Comparison of ENCODE assay signal across 28 cellular contexts in genomic region chr20:53768329-53768728, GRCh38.
DNase-seq lines count a peak whose midpoint lies in the region; ATAC-seq and TF ChIP-seq lines count a peak whose summit lies in the region.
"Had no signal": no experiment of that assay in that cellular context is flagged by ENCODE, and none has a peak within 500 bp of the region (broad histone marks: within the 10 kb centered on the region; RNA-seq: fewer than 3 reads in every experiment).

No MANE protein-coding gene starts in this region.

- H3K4me1 Mint-ChIP-seq in activated naive CD8-positive, alpha-beta T cell (ENCODE audit: low read depth) = peaks cover 11% of the 10 kb centered on the region
- H3K4me1 Mint-ChIP-seq in activated naive CD8-positive, alpha-beta T cell treated with anti-CD3 and anti-CD28 coated beads for 36 hours = peaks cover 9% of the 10 kb centered on the region
- H3K4me1 Mint-ChIP-seq in stimulated activated effector memory CD8-positive, alpha-beta T cell treated with anti-CD3 and anti-CD28 coated beads, Interleukin-12 subunit alpha, Interleukin-12 subunit beta, amount 100 ng/mL, for 72 hours = no peaks in the 10 kb centered on the region

- H3K9me2 ChIP-seq in hepatocyte (replicated peaks; ENCODE audit: insufficient read depth) = no peaks in the 10 kb centered on the region

- H3K36me3 Mint-ChIP-seq in activated naive CD8-positive, alpha-beta T cell = no peaks in the 10 kb centered on the region
- H3K36me3 Mint-ChIP-seq in activated naive CD8-positive, alpha-beta T cell treated with anti-CD3 and anti-CD28 coated beads for 36 hours = no peaks in the 10 kb centered on the region
- no peaks in the 10 kb centered on the region for H3K36me3 Mint-ChIP-seq in stimulated activated effector memory CD8-positive, alpha-beta T cell treated with anti-CD3 and anti-CD28 coated beads, Interleukin-12 subunit alpha, Interleukin-12 subunit beta, amount 100 ng/mL, for 72 hours
- H3K36me3 Mint-ChIP-seq: brain; CD4-positive, alpha-beta memory T cell had no signal

- H3K9me3 ChIP-seq in hepatocyte (ENCODE audit: low read depth) = no peaks in the 10 kb centered on the region
- no peaks in the 10 kb centered on the region for H3K9me3 ChIP-seq in smooth muscle cell (replicated peaks; ENCODE audit: low read depth)
- H3K9me3 ChIP-seq: heart left ventricle, MG63, sigmoid colon, upper lobe of right lung had no signal

- H2AFZ ChIP-seq in hepatocyte = no peak overlapping the region
- peak overlapping the region; percentile 79 for H2AFZ ChIP-seq in smooth muscle cell (ENCODE audit: low read depth)

- H3K79me2 ChIP-seq in hepatocyte (no peaks in the 10 kb centered on the region), smooth muscle cell (ENCODE audit: low read depth) (no peaks in the 10 kb centered on the region)

- H3K4me3 ChIP-seq in hepatocyte (no peak overlapping the region), smooth muscle cell (no peak overlapping the region)
- H3K4me3 ChIP-seq: heart left ventricle, MG63, sigmoid colon, SK-N-MC, upper lobe of right lung had no signal

- no peaks in the 10 kb centered on the region for H3K36me3 ChIP-seq in hepatocyte (replicated peaks; ENCODE audit: insufficient read depth, low read depth)
- H3K36me3 ChIP-seq in smooth muscle cell (ENCODE audit: low read depth) = no peaks in the 10 kb centered on the region
- H3K36me3 ChIP-seq: heart left ventricle, MG63, sigmoid colon, upper lobe of right lung had no signal

- no peak for ATAC-seq in stimulated activated effector memory CD8-positive, alpha-beta T cell treated with anti-CD3 and anti-CD28 coated beads, Interleukin-12 subunit alpha, Interleukin-12 subunit beta, amount 100 ng/mL, for 72 hours
- ATAC-seq: heart left ventricle, T-helper 17 cell, upper lobe of right lung had no signal

- H4K20me1 ChIP-seq in hepatocyte (ENCODE audit: insufficient read depth, poor library complexity, severe bottlenecking) (no peaks in the 10 kb centered on the region), smooth muscle cell (ENCODE audit: low read depth) (no peaks in the 10 kb centered on the region)

- H3K27ac ChIP-seq in hepatocyte (peak overlapping the region; percentile 51), smooth muscle cell (ENCODE audit: low read depth) (peak overlapping the region; percentile 59)
- H3K27ac ChIP-seq: heart left ventricle, sigmoid colon, upper lobe of right lung had no signal

- peak overlapping the region; percentile 41 for H3K27ac Mint-ChIP-seq in activated naive CD8-positive, alpha-beta T cell
- H3K27ac Mint-ChIP-seq in activated naive CD8-positive, alpha-beta T cell treated with anti-CD3 and anti-CD28 coated beads for 36 hours = no peak overlapping the region
- no peak overlapping the region for H3K27ac Mint-ChIP-seq in stimulated activated effector memory CD8-positive, alpha-beta T cell treated with anti-CD3 and anti-CD28 coated beads, Interleukin-12 subunit alpha, Interleukin-12 subunit beta, amount 100 ng/mL, for 72 hours
- H3K27ac Mint-ChIP-seq: CD4-positive, alpha-beta memory T cell; T-helper 17 cell had no signal

- H3K4me2 ChIP-seq in hepatocyte (peak overlapping the region; percentile 46), smooth muscle cell (peak overlapping the region; percentile 73)

- peaks cover 29% of the 10 kb centered on the region for H3K4me1 ChIP-seq in hepatocyte (ENCODE audit: insufficient read depth)
- peaks cover 28% of the 10 kb centered on the region for H3K4me1 ChIP-seq in smooth muscle cell (ENCODE audit: low read depth)
- H3K4me1 ChIP-seq: upper lobe of right lung had no signal

- no peaks in the 10 kb centered on the region for H3K27me3 Mint-ChIP-seq in activated naive CD8-positive, alpha-beta T cell
- H3K27me3 Mint-ChIP-seq in activated naive CD8-positive, alpha-beta T cell treated with anti-CD3 and anti-CD28 coated beads for 36 hours = no peaks in the 10 kb centered on the region
- H3K27me3 Mint-ChIP-seq: activated CD4-positive, alpha-beta T cell treated with anti-CD3 and anti-CD28 coated beads for 36 hours; CD4-positive, alpha-beta memory T cell; progenitor cell of endocrine pancreas; T-helper 17 cell had no signal

- no peak for TF ChIP-seq CTCF in hepatocyte (IDR thresholded peaks at IDR 0.05; ENCODE audit: poor library complexity)
- no peak for TF ChIP-seq CTCF in smooth muscle cell (IDR thresholded peaks at IDR 0.05; ENCODE audit: borderline replicate concordance, insufficient read depth, poor library complexity, severe bottlenecking)

- 24% methylated on average over 4 of the region's 4 CpGs for WGBS in hepatocyte (ENCODE audit: low lambda C conversion rate, missing lambda C conversion rate)
- 27% methylated on average over 4 of the region's 4 CpGs for WGBS in smooth muscle cell (ENCODE audit: low lambda C conversion rate)

- H3K9ac ChIP-seq in smooth muscle cell (ENCODE audit: low read depth) = no peak overlapping the region

- H3K9me3 Mint-ChIP-seq in activated naive CD8-positive, alpha-beta T cell (ENCODE audit: low read depth) = no peaks in the 10 kb centered on the region
- no peaks in the 10 kb centered on the region for H3K9me3 Mint-ChIP-seq in activated naive CD8-positive, alpha-beta T cell treated with anti-CD3 and anti-CD28 coated beads for 36 hours
- no peaks in the 10 kb centered on the region for H3K9me3 Mint-ChIP-seq in stimulated activated effector memory CD8-positive, alpha-beta T cell treated with anti-CD3 and anti-CD28 coated beads, Interleukin-12 subunit alpha, Interleukin-12 subunit beta, amount 100 ng/mL, for 72 hours
- H3K9me3 Mint-ChIP-seq: neural crest cell had no signal

- peaks cover 10% of the 10 kb centered on the region for H3F3A ChIP-seq in smooth muscle cell (ENCODE audit: low read depth)

- H3K27me3 ChIP-seq in hepatocyte = no peaks in the 10 kb centered on the region
- no peaks in the 10 kb centered on the region for H3K27me3 ChIP-seq in smooth muscle cell (ENCODE audit: low read depth)
- H3K27me3 ChIP-seq: heart left ventricle, MG63, sigmoid colon, upper lobe of right lung had no signal

- no peak overlapping the region for H3K4me3 Mint-ChIP-seq in activated naive CD8-positive, alpha-beta T cell
- no peak overlapping the region for H3K4me3 Mint-ChIP-seq in activated naive CD8-positive, alpha-beta T cell treated with anti-CD3 and anti-CD28 coated beads for 36 hours
- no peak overlapping the region for H3K4me3 Mint-ChIP-seq in stimulated activated effector memory CD8-positive, alpha-beta T cell treated with anti-CD3 and anti-CD28 coated beads, Interleukin-12 subunit alpha, Interleukin-12 subunit beta, amount 100 ng/mL, for 72 hours
- H3K4me3 Mint-ChIP-seq: activated CD4-positive, alpha-beta T cell treated with anti-CD3 and anti-CD28 coated beads for 36 hours; brain; CD4-positive, alpha-beta memory T cell; neural crest cell; T-helper 17 cell had no signal

- DNase-seq in activated naive CD8-positive, alpha-beta T cell treated with anti-CD3 and anti-CD28 coated beads for 36 hours = no peak
- DNase-seq in NCI-H2227 treated with DMSO at 0.1 percent for 48 hours (lab: John Stamatoyannopoulos, UW) (peak; percentile 24), hepatocyte (ENCODE audit: low spot score) (no peak), smooth muscle cell (lab: John Stamatoyannopoulos, UW; ENCODE audit: unreplicated experiment) (no peak), medulla oblongata (ENCODE audit: extremely low spot score) (no peak), NOMO-1 treated with dmso at 0.1 percent for 144 hours (lab: John Stamatoyannopoulos, UW; ENCODE audit: unreplicated experiment) (no peak)
- DNase-seq in stimulated activated effector memory CD8-positive, alpha-beta T cell treated with anti-CD3 and anti-CD28 coated beads, Interleukin-12 subunit alpha, Interleukin-12 subunit beta, amount 100 ng/mL, for 72 hours (ENCODE audit: low spot score in 2 of 2) = no peak
- DNase-seq: 8988T; activated CD4-positive, alpha-beta T cell treated with anti-CD3 and anti-CD28 coated beads for 36 hours; activated gamma-delta T cell treated with Interleukin-2 at 50 U/mL for 16 hours; AML-193; CD4-positive, alpha-beta memory T cell; DMS 273 treated with DMSO at 0.1 percent for 48 hours; effector CD4-positive, alpha-beta T cell; heart left ventricle; KBM-7; MG63; NCI-H1417 treated with DMSO at 0.1 percent for 48 hours; NCI-H524; sigmoid colon; stimulated activated CD4-positive, alpha-beta T cell treated with anti-CD3 and anti-CD28 coated beads, Interleukin-15, amount 100 ng/mL, for 24 hours; T-helper 17 cell; upper lobe of right lung had no signal
